In the genomic region with DNA sequence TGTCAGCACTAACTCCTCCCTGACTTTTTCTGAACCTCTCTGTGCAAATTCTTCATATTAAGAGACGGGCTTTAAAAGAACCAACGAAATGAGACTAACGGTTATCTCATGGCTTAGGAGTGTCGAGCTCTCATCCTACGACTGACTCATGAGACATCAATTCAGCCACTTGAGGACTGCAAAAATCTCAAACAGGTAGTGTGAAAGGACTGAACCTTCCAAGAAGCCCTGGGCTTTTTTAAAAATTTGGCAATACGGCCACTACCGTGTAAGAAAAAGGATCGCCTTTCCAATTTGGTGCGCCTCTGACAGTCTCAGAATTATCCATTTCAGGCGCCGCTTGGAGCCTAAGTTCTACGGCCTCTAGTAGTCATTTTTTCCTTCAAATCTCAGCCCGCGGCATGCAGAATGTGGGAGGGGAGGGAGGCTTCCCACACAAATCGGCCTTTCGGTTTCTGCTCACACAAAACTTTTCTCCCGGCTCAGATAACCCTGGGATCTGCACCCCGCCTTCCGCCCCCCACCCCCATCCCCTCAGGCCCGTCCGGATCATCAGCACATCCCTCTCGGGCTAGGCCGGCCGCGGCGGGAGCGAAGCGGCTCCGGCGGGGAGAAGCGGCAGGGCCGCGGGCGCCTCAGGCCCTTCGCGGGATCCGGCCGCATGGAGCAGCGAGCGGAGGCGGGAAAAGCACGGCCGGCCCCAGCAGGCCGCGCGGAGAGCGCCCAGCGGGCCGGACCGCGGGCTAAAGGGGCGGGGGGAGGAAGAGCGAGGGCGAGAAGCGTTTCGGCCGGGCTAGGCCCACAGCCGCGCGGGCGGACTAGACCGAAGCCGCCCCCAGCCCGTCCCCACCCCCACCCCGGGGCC, we compare ENCODE assay signal across 8 cellular contexts. TPM values are rescaled to one million over a fixed set of nuclear protein-coding genes. Genes with fewer than 3 reads are reported as not detected.
DNase-seq lines count a peak whose midpoint lies in the region; ATAC-seq and TF ChIP-seq lines count a peak whose summit lies in the region.

No MANE protein-coding gene starts in this region.

- H3K4me1 ChIP-seq in gastroesophageal sphincter: peaks cover 5 to 55% (median 24%) of the 10 kb centered on the region in 3 donors
- peaks cover 35% of the 10 kb centered on the region for H3K4me1 ChIP-seq in osteoblast (ENCODE audit: insufficient read depth, low read length)
- peaks cover 49 to 53% (median 49%) of the 10 kb centered on the region in 4 donors for H3K4me1 ChIP-seq in upper lobe of left lung

- TF ChIP-seq EP300 in gastroesophageal sphincter (IDR thresholded peaks at IDR 0.05): no peak
- TF ChIP-seq EP300 in upper lobe of left lung (IDR thresholded peaks at IDR 0.05): no peak

- no peaks in the 10 kb centered on the region for H3K36me3 ChIP-seq in gastroesophageal sphincter
- no peaks in the 10 kb centered on the region for H3K36me3 ChIP-seq in osteoblast (ENCODE audit: insufficient read depth, low read length)
- H3K36me3 ChIP-seq in upper lobe of left lung: no peaks in the 10 kb centered on the region

- ATAC-seq in HG02840 (IDR thresholded peaks at IDR 0.05; ENCODE audit: low FRiP score, unreplicated experiment) (peak; percentile 10), gastroesophageal sphincter (peak; percentile 35), upper lobe of left lung (ENCODE audit: low FRiP score in 2 of 2) (peak; percentile 1 to 56)

- H3K4me2 ChIP-seq in osteoblast (ENCODE audit: insufficient read depth, low read length): peak overlapping the region; percentile 90

- H3K79me2 ChIP-seq in osteoblast (ENCODE audit: insufficient read depth, low read length): peaks cover 54% of the 10 kb centered on the region

- 0 to 7% methylated on average over 5 to 13 of the region's 65 CpGs for WGBS in gastroesophageal sphincter (ENCODE audit: low coverage in 1 of 2), 2 donors
- WGBS in upper lobe of left lung, 2 donors: 0% methylated on average over 17 to 29 of the region's 65 CpGs

- TF ChIP-seq CTCF in gastroesophageal sphincter (IDR thresholded peaks at IDR 0.05) (no peak), osteoblast (IDR thresholded peaks at IDR 0.05; ENCODE audit: extremely low read depth, low read depth, low read length) (no peak), upper lobe of left lung (IDR thresholded peaks at IDR 0.05) (no peak)

- H3K27ac ChIP-seq in gastroesophageal sphincter (peak overlapping the region; percentile 87 to 99 (median 98)), osteoblast (ENCODE audit: low read depth, low read length) (peak overlapping the region; percentile 85), upper lobe of left lung (peak overlapping the region; percentile 90 to 98 (median 96))

- TF ChIP-seq POLR2A in gastroesophageal sphincter (IDR thresholded peaks at IDR 0.05): no peak
- TF ChIP-seq POLR2A in upper lobe of left lung (IDR thresholded peaks at IDR 0.05): no peak

- H4K20me1 ChIP-seq in osteoblast (ENCODE audit: insufficient read depth, low read length): peaks cover 39% of the 10 kb centered on the region

- H3K4me3 ChIP-seq in gastroesophageal sphincter (peak overlapping the region; percentile 64 to 93), osteoblast (ENCODE audit: insufficient read depth, low read length) (peak overlapping the region; percentile 78), upper lobe of left lung (peak overlapping the region; percentile 68 to 96 (median 78))

- no peak overlapping the region for H2AFZ ChIP-seq in osteoblast (ENCODE audit: low read length)

- DNase-seq in NCI-H2227 (lab: John Stamatoyannopoulos, UW; ENCODE audit: unreplicated experiment) (peak; percentile 81), NCI-H2227 treated with DMSO at 0.1 percent for 48 hours (lab: John Stamatoyannopoulos, UW) (no peak), OCI-M1 (lab: John Stamatoyannopoulos, UW) (peak; percentile 85), osteoblast (ENCODE audit: insufficient read length, low spot score, missing footprints) (peak; percentile 37), upper lobe of left lung (peak; percentile 22 to 91)
- DNase-seq in activated effector memory CD4-positive, alpha-beta T cell treated with Interleukin-2 at 50 U/mL for 16 hours: peak; percentile 14

- H3K27me3 ChIP-seq in gastroesophageal sphincter: no peaks in the 10 kb centered on the region
- no peaks in the 10 kb centered on the region for H3K27me3 ChIP-seq in osteoblast (ENCODE audit: insufficient read depth, low read length)
- H3K27me3 ChIP-seq in upper lobe of left lung: no peaks in the 10 kb centered on the region

- H3K9me3 ChIP-seq in gastroesophageal sphincter: no peaks in the 10 kb centered on the region
- H3K9me3 ChIP-seq in osteoblast (ENCODE audit: low read depth, low read length): no peaks in the 10 kb centered on the region
- H3K9me3 ChIP-seq in upper lobe of left lung: no peaks in the 10 kb centered on the region

RNA-seq across cellular contexts. Expression of gene HNRNPR, which starts 0.6 kb away (rescaled TPM):
- 10 to 100 TPM; 67.5 to 91.1 (median 73.6) TPM for total RNA-seq in gastroesophageal sphincter
- total RNA-seq in osteoblast: 69.5 and 70.6 TPM in 2 replicates
- total RNA-seq in upper lobe of left lung: 10 to 100 TPM; 43.9 to 97.7 (median 73.5) TPM

RNA-seq across cellular contexts. Expression of gene ZNF436, which starts 26.2 kb away (rescaled TPM):
- total RNA-seq in gastroesophageal sphincter (10 to 100 TPM; 14.9 to 18.8 (median 16.6) TPM), osteoblast (32.4 and 32.9 TPM in 2 replicates), upper lobe of left lung (10 to 100 TPM in 2 of 6 donors, 1 to 10 TPM in 4; 5.5 to 11.3 (median 8.2) TPM)
